Comparison of ENCODE assay signal across 29 cellular contexts in the genomic region with DNA sequence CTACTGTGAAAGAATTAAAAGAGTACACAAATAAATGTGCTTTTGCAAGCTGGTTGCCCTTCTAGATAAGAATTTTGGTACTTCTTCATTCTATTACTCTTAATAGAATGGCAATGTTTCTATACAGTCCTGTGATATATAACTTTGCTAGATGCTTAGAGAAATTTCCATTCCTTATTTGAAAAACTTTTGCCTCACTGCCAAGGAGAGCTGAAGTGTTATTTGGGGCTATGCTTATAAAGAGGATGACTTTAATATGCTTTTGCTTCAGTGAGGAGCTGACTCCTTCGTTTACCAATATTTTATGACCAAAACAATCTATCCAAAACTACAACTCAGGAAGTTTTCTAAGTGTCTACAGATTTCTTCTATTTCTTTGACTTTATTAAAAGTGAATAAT. TPM values are rescaled to one million over a fixed set of nuclear protein-coding genes. Genes with fewer than 3 reads are reported as not detected.
"Had no signal": no experiment of that assay in that cellular context is flagged by ENCODE, and none has a peak within 500 bp of the region (broad histone marks: within the 10 kb centered on the region; RNA-seq: fewer than 3 reads in every experiment).

No MANE protein-coding gene starts in this region.

- H3K27me3 ChIP-seq: colonic mucosa, suprapubic skin had no signal

- H3K4me1 ChIP-seq: colonic mucosa, parathyroid adenoma had no signal

- H3K4me3 ChIP-seq: colonic mucosa, dorsolateral prefrontal cortex, suprapubic skin had no signal

- DNase-seq: activated CD4-positive, alpha-beta T cell treated with anti-CD3 and anti-CD28 coated beads for 48 hours; activated CD4-positive, alpha-beta T cell treated with anti-CD3 and anti-CD28 coated beads, Interleukin-2, amount 50 U/mL, for 48 hours; activated CD8-positive, alpha-beta memory T cell treated with anti-CD3 and anti-CD28 coated beads for 24 hours; activated effector memory CD4-positive, alpha-beta T cell treated with Interleukin-2 at 50 U/mL for 16 hours; activated naive CD4-positive, alpha-beta T cell treated with Interleukin-2 at 50 U/mL for 16 hours; anterior cingulate cortex; colonic mucosa; dorsolateral prefrontal cortex; effector memory CD4-positive, alpha-beta T cell; head of caudate nucleus; hypothalamus; immature natural killer cell; kidney; left colon; mammary epithelial cell; naive thymus-derived CD4-positive, alpha-beta T cell; nucleus accumbens; small intestine; stimulated activated CD4-positive, alpha-beta T cell treated with anti-CD3 and anti-CD28 coated beads, Interleukin-4, amount 100 ng/mL, for 4 hours; stimulated activated CD8-positive, alpha-beta memory T cell treated with anti-CD3 and anti-CD28 coated beads, Interleukin-4, amount 100 ng/mL, for 48 hours; stimulated activated naive CD8-positive, alpha-beta T cell treated with anti-CD3 and anti-CD28 coated beads, Interleukin-15, amount 100 ng/mL, for 72 hours; trophoblast cell; WERI-Rb-1 had no signal

- H3K36me3 ChIP-seq: colonic mucosa, suprapubic skin, WERI-Rb-1 had no signal

- H3K27ac ChIP-seq: colonic mucosa, parathyroid adenoma, WERI-Rb-1 had no signal

- H3K9me3 ChIP-seq: colonic mucosa, suprapubic skin had no signal

- ATAC-seq: activated CD4-positive, CD25-positive, alpha-beta regulatory T cell treated with anti-CD3 and anti-CD28 coated beads, Interleukin-2, amount 50 U/mL, for 24 hours; left colon; naive thymus-derived CD4-positive, alpha-beta T cell; sciatic nerve; stimulated activated memory B cell treated with anti-CD40 and anti-IgM and Interleukin-4, amounts not matched to agents 10 μg/mL and 1 μg/mL and 100 μg/mL, for 72 hours; stimulated activated naive CD8-positive, alpha-beta T cell treated with anti-CD3 and anti-CD28 coated beads, Interleukin-15, amount 100 ng/mL, for 72 hours had no signal

RNA-seq across cellular contexts. Expression of a gene that starts 12.2 kb away (rescaled TPM):
- total RNA-seq: T-helper 1 cell treated with Interleukin-12 subunit alpha and Interleukin-12 subunit beta and Interleukin-4 antibody, amounts not matched to agents 30 ng/mL and 1 ng/mL, for 36 hours had no signal
- polyA plus RNA-seq: naive thymus-derived CD4-positive, alpha-beta T cell had no signal
